16 cellular contexts compared by ENCODE assay signal in the genomic region with DNA sequence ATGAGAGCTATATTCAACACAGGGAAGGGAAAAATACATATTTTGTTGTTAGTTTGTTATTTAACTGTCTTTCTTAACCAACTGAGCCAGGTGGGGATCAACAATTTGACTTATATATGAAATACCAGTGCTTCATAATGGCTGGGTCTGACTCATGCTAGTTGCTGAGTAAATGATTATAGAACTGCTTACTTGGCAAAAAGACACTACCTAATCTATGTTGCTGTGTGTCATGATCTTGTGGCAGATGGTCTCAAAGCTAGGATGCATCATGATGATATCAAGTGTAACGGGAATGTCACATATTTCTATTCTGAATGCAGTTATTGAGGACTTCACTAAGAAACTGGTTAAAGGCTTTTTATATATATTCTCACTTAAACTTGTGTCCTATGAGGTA.
DNase-seq lines count a peak whose midpoint lies in the region; ATAC-seq, FAIRE-seq and TF ChIP-seq lines count a peak whose summit lies in the region.
"Had no signal": no experiment of that assay in that cellular context is flagged by ENCODE, and none has a peak within 500 bp of the region (broad histone marks: within the 10 kb centered on the region; RNA-seq: fewer than 3 reads in every experiment).

No MANE protein-coding gene starts in this region.

- TF ChIP-seq EP300 in stomach (IDR thresholded peaks at IDR 0.05) = no peak

- WGBS in stomach, 5 donors = 60 to 89% (median 85%) methylated on average over 1 of the region's 1 CpG

- intact Hi-C loops in tibial artery (cut with DNase I; ENCODE audit: low total_unique reads) = no loop called here
- intact Hi-C loops in stomach (cut with DNase I; ENCODE audit: low total_unique reads) = no loop called here

- H3K27ac ChIP-seq in tibial artery = no peak overlapping the region
- H3K27ac ChIP-seq in stomach = no peak overlapping the region
- H3K27ac ChIP-seq: parathyroid adenoma, spleen had no signal

- H3K4me1 ChIP-seq in tibial artery = peaks cover 0 to 17% (median 4%) of the 10 kb centered on the region in 4 donors
- H3K4me1 ChIP-seq in stomach = no peaks in the 10 kb centered on the region
- H3K4me1 ChIP-seq: parathyroid adenoma, spleen had no signal

- TF ChIP-seq CTCF in tibial artery (IDR thresholded peaks at IDR 0.05) = no peak
- TF ChIP-seq CTCF in stomach (IDR thresholded peaks at IDR 0.05) = no peak

- ATAC-seq in esophagus mucosa = peak; percentile 47
- no peak for ATAC-seq in GM21619 (IDR thresholded peaks at IDR 0.05; ENCODE audit: unreplicated experiment)
- ATAC-seq: left colon; stimulated activated naive CD8-positive, alpha-beta T cell treated with anti-CD3 and anti-CD28 coated beads, Interleukin-15, Interleukin-2, amounts not matched to agents 100 U/mL and 50 U/mL, for 24 hours had no signal

- H3K4me3 ChIP-seq in skeletal muscle cell (ENCODE audit: low read depth, low read length) (no peak overlapping the region), tibial artery (no peak overlapping the region), stomach (no peak overlapping the region)
- H3K4me3 ChIP-seq: MG63, spleen had no signal

- DNase-seq in H54 (ENCODE audit: insufficient read length, low spot score) (no peak), RCC 7860 (ENCODE audit: low spot score) (peak; percentile 90), skeletal muscle cell (ENCODE audit: low read depth) (peak; percentile 48), tibial artery (no peak), stomach (no peak)
- DNase-seq: activated CD4-positive, alpha-beta T cell treated with anti-CD3 and anti-CD28 coated beads for 4 hours; CD4-positive, alpha-beta T cell; GDM1; left colon; MG63; NK-92 treated with Interleukin-12 subunit alpha and Interleukin-12 subunit beta, amount 100 ng/mL, for 24 hours; spleen; stimulated activated naive CD8-positive, alpha-beta T cell treated with anti-CD3 and anti-CD28 coated beads, Interleukin-15, Interleukin-2, amounts not matched to agents 100 U/mL and 50 U/mL, for 24 hours had no signal

- TF ChIP-seq POLR2A in H54 (IDR thresholded peaks at IDR 0.05; ENCODE audit: low read depth, low read length) = no peak
- no peak for TF ChIP-seq POLR2A in stomach (IDR thresholded peaks at IDR 0.05)

- no peaks in the 10 kb centered on the region for H3K36me3 ChIP-seq in tibial artery
- no peaks in the 10 kb centered on the region for H3K36me3 ChIP-seq in stomach
- H3K36me3 ChIP-seq: MG63, spleen had no signal

- H3K27me3 ChIP-seq in tibial artery (no peaks in the 10 kb centered on the region), stomach (no peaks in the 10 kb centered on the region)
- H3K27me3 ChIP-seq: MG63, spleen had no signal

- H3K9me3 ChIP-seq in tibial artery (no peaks in the 10 kb centered on the region), stomach (peaks cover 0 to 2% (median 0%) of the 10 kb centered on the region in 4 donors)
- H3K9me3 ChIP-seq: MG63, spleen had no signal

- FAIRE-seq in H54 (lab: Jason Lieb, UNC) (peak; percentile 62), RCC 7860 (lab: Jason Lieb, UNC) (peak; percentile 96)

Comparison
In these comparisons a context has a peak if more than half of its experiments do, and no peak if none do; other contexts are left out.
1. DNase-seq: peak in RCC 7860 (single experiment) and skeletal muscle cell (single experiment); none in H54 (single experiment), tibial artery (0 of 2) and stomach (single experiment).